ENCODE assay signal across 20 cellular contexts in genomic region chr9:95890594-95890993, GRCh38. TPM values are rescaled to one million over a fixed set of nuclear protein-coding genes. Genes with fewer than 3 reads are reported as not detected.
A peak's percentile ranks its signal among the peaks of the same experiment; 100 is the strongest.
DNase-seq lines count a peak whose midpoint lies in the region; ATAC-seq, FAIRE-seq and TF ChIP-seq lines count a peak whose summit lies in the region.
"Had no signal": no experiment of that assay in that cellular context is flagged by ENCODE, and none has a peak within 500 bp of the region (broad histone marks: within the 10 kb centered on the region; RNA-seq: fewer than 3 reads in every experiment).

No MANE protein-coding gene starts in this region.

- H3K4me1 Mint-ChIP-seq in activated naive CD8-positive, alpha-beta T cell (ENCODE audit: low read depth) = peaks cover 75% of the 10 kb centered on the region
- H3K4me1 Mint-ChIP-seq in activated naive CD8-positive, alpha-beta T cell treated with anti-CD3 and anti-CD28 coated beads, Interleukin-2, amount 50 U/mL, for 24 hours = peaks cover 59% of the 10 kb centered on the region
- peaks cover 65% of the 10 kb centered on the region for H3K4me1 Mint-ChIP-seq in CD8-positive, alpha-beta T cell (ENCODE audit: low read depth)
- peaks cover 23 to 86% (median 71%) of the 10 kb centered on the region in 7 donors for H3K4me1 Mint-ChIP-seq in naive thymus-derived CD4-positive, alpha-beta T cell
- H3K4me1 Mint-ChIP-seq: H9 had no signal

- H3K9me3 ChIP-seq in CD8-positive, alpha-beta T cell (ENCODE audit: low read length) = no peaks in the 10 kb centered on the region
- H3K9me3 ChIP-seq in naive thymus-derived CD4-positive, alpha-beta T cell (ENCODE audit: control insufficient read depth in 2 of 3, low read length in 3 of 3) = no peaks in the 10 kb centered on the region

- POLR2A ChIA-PET in CD8-positive, alpha-beta T cell (lab: Charles Lee) = interaction anchor here (5.1 kb wide), 1 partner anchor 15 kb away, joined by 36 read pairs; the partner anchor contains the start of gene ERCC6L2
- POLR2A ChIA-PET in RWPE1 (lab: Yijun Ruan, JAX; ENCODE audit: low non-redundant PET) = no interaction called here
- POLR2A ChIA-PET in naive thymus-derived CD4-positive, alpha-beta T cell (lab: Charles Lee) = interaction anchor here (6.3 kb wide), 1 partner anchor 15 kb away, joined by 77 read pairs; the partner anchor contains the start of gene ERCC6L2

- H3K27me3 Mint-ChIP-seq in activated naive CD8-positive, alpha-beta T cell = no peaks in the 10 kb centered on the region
- H3K27me3 Mint-ChIP-seq in activated naive CD8-positive, alpha-beta T cell treated with anti-CD3 and anti-CD28 coated beads, Interleukin-2, amount 50 U/mL, for 24 hours = no peaks in the 10 kb centered on the region
- no peaks in the 10 kb centered on the region for H3K27me3 Mint-ChIP-seq in CD8-positive, alpha-beta T cell (ENCODE audit: low read depth)
- no peaks in the 10 kb centered on the region for H3K27me3 Mint-ChIP-seq in naive thymus-derived CD4-positive, alpha-beta T cell
- H3K27me3 Mint-ChIP-seq: CD8-positive, alpha-beta memory T cell had no signal

- no peak overlapping the region for H3K4me3 ChIP-seq in CD8-positive, alpha-beta T cell (ENCODE audit: low read depth, low read length)
- H3K4me3 ChIP-seq in naive thymus-derived CD4-positive, alpha-beta T cell (ENCODE audit: low read length) = no peak overlapping the region
- H3K4me3 ChIP-seq: GM12878, GM23248 had no signal

- DNase-seq in activated naive CD8-positive, alpha-beta T cell treated with anti-CD3 and anti-CD28 coated beads, Interleukin-2, amount 50 U/mL, for 24 hours = no peak
- DNase-seq in CD8-positive, alpha-beta T cell = no peak
- DNase-seq in RWPE1 (ENCODE audit: low spot score) (no peak), GM19239 (ENCODE audit: insufficient read length, low spot score) (no peak)
- no peak for DNase-seq in naive thymus-derived CD4-positive, alpha-beta T cell
- DNase-seq: C1 segment of cervical spinal cord; CD8-positive, alpha-beta memory T cell; DMS 273 treated with DMSO at 0.1 percent for 48 hours; DMS79; EL; GDM1; GM23248; H9 had no signal

- peaks cover 64% of the 10 kb centered on the region for H3K4me1 ChIP-seq in CD8-positive, alpha-beta T cell (ENCODE audit: insufficient read depth, low read length)
- H3K4me1 ChIP-seq in naive thymus-derived CD4-positive, alpha-beta T cell (ENCODE audit: control insufficient read depth in 2 of 2, insufficient read depth in 2 of 2, low read length in 2 of 2) = peaks cover 16 to 53% of the 10 kb centered on the region in 2 donors

- FAIRE-seq in GM19239 (lab: Jason Lieb, UNC) = no peak
- FAIRE-seq: D721Med, GM12878, H1 had no signal

- peak overlapping the region; percentile 41 for H3K27ac Mint-ChIP-seq in activated naive CD8-positive, alpha-beta T cell
- no peak overlapping the region for H3K27ac Mint-ChIP-seq in activated naive CD8-positive, alpha-beta T cell treated with anti-CD3 and anti-CD28 coated beads, Interleukin-2, amount 50 U/mL, for 24 hours
- peak overlapping the region; percentile 76 for H3K27ac Mint-ChIP-seq in CD8-positive, alpha-beta T cell
- peak overlapping the region in 4 of 9 donors; percentile 28 to 89 (median 70) for H3K27ac Mint-ChIP-seq in naive thymus-derived CD4-positive, alpha-beta T cell
- H3K27ac Mint-ChIP-seq: H9 had no signal

- no peak for TF ChIP-seq CTCF in CD8-positive, alpha-beta T cell (IDR thresholded peaks at IDR 0.05)
- no peak for TF ChIP-seq CTCF in RWPE1 (conservative IDR thresholded peaks at IDR 0.05; ENCODE audit: low read depth)

- intact Hi-C loops in CD8-positive, alpha-beta T cell (cut with DNase I, micrococcal nuclease) = no loop called here
- intact Hi-C loops in naive thymus-derived CD4-positive, alpha-beta T cell (cut with micrococcal nuclease) = no loop called here

- H3K4me3 Mint-ChIP-seq in activated naive CD8-positive, alpha-beta T cell = no peak overlapping the region
- no peak overlapping the region for H3K4me3 Mint-ChIP-seq in activated naive CD8-positive, alpha-beta T cell treated with anti-CD3 and anti-CD28 coated beads, Interleukin-2, amount 50 U/mL, for 24 hours
- no peak overlapping the region for H3K4me3 Mint-ChIP-seq in CD8-positive, alpha-beta T cell
- no peak overlapping the region for H3K4me3 Mint-ChIP-seq in naive thymus-derived CD4-positive, alpha-beta T cell
- H3K4me3 Mint-ChIP-seq: H9 had no signal

- H3K36me3 ChIP-seq in CD8-positive, alpha-beta T cell (ENCODE audit: insufficient read depth, low read length) = no peaks in the 10 kb centered on the region
- H3K36me3 ChIP-seq in naive thymus-derived CD4-positive, alpha-beta T cell (ENCODE audit: control insufficient read depth in 2 of 3, insufficient read depth in 3 of 3, low read length in 3 of 3) = no peaks in the 10 kb centered on the region

- ATAC-seq in activated naive CD8-positive, alpha-beta T cell treated with anti-CD3 and anti-CD28 coated beads, Interleukin-2, amount 50 U/mL, for 24 hours = no peak
- ATAC-seq in CD8-positive, alpha-beta T cell = no peak
- ATAC-seq in naive thymus-derived CD4-positive, alpha-beta T cell = no peak
- no peak for ATAC-seq in GM21515 (IDR thresholded peaks at IDR 0.05; ENCODE audit: unreplicated experiment)
- ATAC-seq in GM18867 (IDR thresholded peaks at IDR 0.05; ENCODE audit: unreplicated experiment) = no peak
- ATAC-seq: GM12878, HCT116 had no signal

- H3K9me3 Mint-ChIP-seq in activated naive CD8-positive, alpha-beta T cell (ENCODE audit: low read depth) = no peaks in the 10 kb centered on the region
- peaks cover 20% of the 10 kb centered on the region for H3K9me3 Mint-ChIP-seq in activated naive CD8-positive, alpha-beta T cell treated with anti-CD3 and anti-CD28 coated beads, Interleukin-2, amount 50 U/mL, for 24 hours
- peaks cover 1% of the 10 kb centered on the region for H3K9me3 Mint-ChIP-seq in CD8-positive, alpha-beta T cell
- peaks cover 0 to 11% (median 1%) of the 10 kb centered on the region in 11 donors for H3K9me3 Mint-ChIP-seq in naive thymus-derived CD4-positive, alpha-beta T cell
- H3K9me3 Mint-ChIP-seq: H9 had no signal

- no peak overlapping the region for H3K27ac ChIP-seq in CD8-positive, alpha-beta T cell (ENCODE audit: low read depth, low read length)
- H3K27ac ChIP-seq in RWPE1 = 0 out of 2 replicates have a peak overlapping the region, but pooled peaks have one; percentile 1
- peak overlapping the region; percentile 6 for H3K27ac ChIP-seq in naive thymus-derived CD4-positive, alpha-beta T cell (ENCODE audit: low read depth, low read length)
- H3K27ac ChIP-seq: GM23248 had no signal

- no peaks in the 10 kb centered on the region for H3K27me3 ChIP-seq in CD8-positive, alpha-beta T cell (ENCODE audit: insufficient read depth, low read length)
- no peaks in the 10 kb centered on the region for H3K27me3 ChIP-seq in naive thymus-derived CD4-positive, alpha-beta T cell (ENCODE audit: control insufficient read depth in 2 of 2, insufficient read depth in 2 of 2, low read length in 2 of 2)

- H3K36me3 Mint-ChIP-seq in activated naive CD8-positive, alpha-beta T cell = peaks cover 27% of the 10 kb centered on the region
- H3K36me3 Mint-ChIP-seq in activated naive CD8-positive, alpha-beta T cell treated with anti-CD3 and anti-CD28 coated beads, Interleukin-2, amount 50 U/mL, for 24 hours (ENCODE audit: low read depth) = peaks cover 47% of the 10 kb centered on the region
- peaks cover 25% of the 10 kb centered on the region for H3K36me3 Mint-ChIP-seq in CD8-positive, alpha-beta T cell
- peaks cover 0 to 40% (median 15%) of the 10 kb centered on the region in 5 donors for H3K36me3 Mint-ChIP-seq in naive thymus-derived CD4-positive, alpha-beta T cell

- CTCF ChIA-PET in CD8-positive, alpha-beta T cell (lab: Charles Lee) = interaction anchor here (0.9 to 1.2 kb wide), 2 partner anchors 17 to 27 kb away, joined by 3 read pairs; no protein-coding TSS in a partner anchor
- CTCF ChIA-PET in RWPE1 (lab: Yijun Ruan, JAX) = interaction anchor here (0.6 kb wide), 1 partner anchor 85 kb away, joined by 6 read pairs; no protein-coding TSS in a partner anchor
- CTCF ChIA-PET in naive thymus-derived CD4-positive, alpha-beta T cell (lab: Charles Lee) = interaction anchor here (0.6 kb wide), 1 partner anchor 812 kb away, joined by 3 read pairs; no protein-coding TSS in a partner anchor

RNA-seq across cellular contexts. Expression of gene ERCC6L2, which starts 15.1 kb away (rescaled TPM):
- 10 to 100 TPM; 32.9 to 33.4 TPM for total RNA-seq in CD8-positive, alpha-beta T cell
- 10 to 100 TPM; 46.2 to 82.8 (median 52.4) TPM for total RNA-seq in naive thymus-derived CD4-positive, alpha-beta T cell
- 10 to 100 TPM; 54.9 to 66.1 TPM for polyA plus RNA-seq in naive thymus-derived CD4-positive, alpha-beta T cell
